ENCODE assay signal across 19 cellular contexts in genomic region chr1:38785285-38786039, GRCh38.
"Had no signal": no experiment of that assay in that cellular context is flagged by ENCODE, and none has a peak within 500 bp of the region (broad histone marks: within the 10 kb centered on the region; RNA-seq: fewer than 3 reads in every experiment).

No MANE protein-coding gene starts in this region.

- H3K36me3 Mint-ChIP-seq: activated naive CD4-positive, alpha-beta T cell treated with anti-CD3 and anti-CD28 coated beads, Interleukin-2, amount 10 ng/mL, durations not matched to agents 7 days and 5 days; naive thymus-derived CD8-positive, alpha-beta T cell; T-cell had no signal

- ATAC-seq: esophagus mucosa; left lung; naive thymus-derived CD8-positive, alpha-beta T cell; right cardiac atrium; stimulated activated naive CD8-positive, alpha-beta T cell treated with anti-CD3 and anti-CD28 coated beads, Interleukin-15, Interleukin-2, amounts not matched to agents 100 U/mL and 50 U/mL, for 24 hours; T-cell had no signal

- H3K9me3 ChIP-seq: left lung, neutrophil had no signal

- H3K27ac ChIP-seq: cardiac muscle cell, left lung, neutrophil, VCaP had no signal

- H3K36me3 ChIP-seq: cardiac muscle cell, left lung, neutrophil had no signal

- FAIRE-seq: endometrium, keratinocyte had no signal

- H3K27me3 ChIP-seq: cardiac muscle cell had no signal

- H3K4me1 Mint-ChIP-seq: activated naive CD4-positive, alpha-beta T cell treated with anti-CD3 and anti-CD28 coated beads, Interleukin-2, amount 10 ng/mL, durations not matched to agents 7 days and 5 days; T-cell had no signal

- H3K27ac Mint-ChIP-seq: activated naive CD4-positive, alpha-beta T cell treated with anti-CD3 and anti-CD28 coated beads, Interleukin-2, amount 10 ng/mL, durations not matched to agents 7 days and 5 days; naive thymus-derived CD8-positive, alpha-beta T cell; T-cell had no signal

- H3K4me3 Mint-ChIP-seq: activated naive CD4-positive, alpha-beta T cell treated with anti-CD3 and anti-CD28 coated beads, Interleukin-2, amount 10 ng/mL, durations not matched to agents 7 days and 5 days; naive thymus-derived CD8-positive, alpha-beta T cell; T-cell had no signal

- H3K4me1 ChIP-seq: left lung had no signal

- H3K4me3 ChIP-seq: cardiac muscle cell, left lung, skin epidermis had no signal

- DNase-seq: activated CD4-positive, alpha-beta T cell treated with anti-CD3 and anti-CD28 coated beads for 1 hour; activated CD4-positive, alpha-beta T cell treated with anti-CD3 and anti-CD28 coated beads, Interleukin-2, amount 50 U/mL, for 4 hours; activated naive CD4-positive, alpha-beta T cell treated with anti-CD3 and anti-CD28 coated beads, Interleukin-2, amount 10 ng/mL, durations not matched to agents 7 days and 5 days; activated T-cell treated with anti-CD3 and anti-CD28 coated beads, Interleukin-2, amount 50 U/mL, for 1 hour; hippocampal formation; left lung; naive thymus-derived CD8-positive, alpha-beta T cell; right cardiac atrium; stimulated activated CD4-positive, alpha-beta T cell treated with anti-CD3 and anti-CD28 coated beads, Interleukin-4, amount 100 ng/mL, for 4 hours; stimulated activated naive CD8-positive, alpha-beta T cell treated with anti-CD3 and anti-CD28 coated beads, Interleukin-15, Interleukin-2, amounts not matched to agents 100 U/mL and 50 U/mL, for 24 hours; T-cell; trophoblast cell had no signal

- H3K9me3 Mint-ChIP-seq: activated naive CD4-positive, alpha-beta T cell treated with anti-CD3 and anti-CD28 coated beads, Interleukin-2, amount 10 ng/mL, durations not matched to agents 7 days and 5 days; T-cell had no signal
